In genomic region chr17:60193482-60193881, GRCh38 we compare ENCODE assay signal across 9 cellular contexts. TPM values are rescaled to one million over a fixed set of nuclear protein-coding genes. Genes with fewer than 3 reads are reported as not detected.
"Had no signal": no experiment of that assay in that cellular context is flagged by ENCODE, and none has a peak within 500 bp of the region (broad histone marks: within the 10 kb centered on the region; RNA-seq: fewer than 3 reads in every experiment).

No MANE protein-coding gene starts in this region.

- H3K4me3 ChIP-seq: GM23248, K562 had no signal

- FAIRE-seq: HTR-8/SVneo, K562 had no signal

- H2AFZ ChIP-seq: GM23248 had no signal

- H3K27ac ChIP-seq: GM23248 had no signal

- H3K9me3 Mint-ChIP-seq: H9 had no signal

- ATAC-seq: K562 had no signal

- H3K4me3 Mint-ChIP-seq: H9 had no signal

- H3K27ac Mint-ChIP-seq: H9 had no signal

- H3K4me1 Mint-ChIP-seq: H9 had no signal

- DNase-seq: GM23248, GOT3, H9, HCEC 1CT, IMR-90 had no signal

- H3K9ac ChIP-seq: GM23248 had no signal

RNA-seq across cellular contexts. Expression of gene CA4, which starts 43.7 kb away (rescaled TPM):
- total RNA-seq: GM23248, H4, HT-29, IMR-90 had no signal
- polyA plus RNA-seq: GM23248, IMR-90 had no signal
